Comparison of ENCODE assay signal across 16 cellular contexts in genomic region chr20:32980131-32980941, GRCh38. TPM values are rescaled to one million over a fixed set of nuclear protein-coding genes. Genes with fewer than 3 reads are reported as not detected.
A peak's percentile ranks its signal among the peaks of the same experiment; 100 is the strongest.
DNase-seq lines count a peak whose midpoint lies in the region; ATAC-seq and TF ChIP-seq lines count a peak whose summit lies in the region.
"Had no signal": no experiment of that assay in that cellular context is flagged by ENCODE, and none has a peak within 500 bp of the region (broad histone marks: within the 10 kb centered on the region; RNA-seq: fewer than 3 reads in every experiment).

No MANE protein-coding gene starts in this region.

- no peaks in the 10 kb centered on the region for H3K27me3 ChIP-seq in foreskin keratinocyte
- H3K27me3 ChIP-seq: stomach had no signal

- no peak overlapping the region for H3K4me3 ChIP-seq in retinal pigment epithelial cell (ENCODE audit: low read length)
- H3K4me3 ChIP-seq: skin epidermis, stomach had no signal

- H3K27ac ChIP-seq in foreskin keratinocyte = no peak overlapping the region
- H3K27ac ChIP-seq: 22Rv1, skin epidermis, stomach had no signal

- no peak for ATAC-seq in HG02885 (IDR thresholded peaks at IDR 0.05; ENCODE audit: poor library complexity, unreplicated experiment)
- no peak for ATAC-seq in foreskin keratinocyte
- ATAC-seq: naive thymus-derived CD8-positive, alpha-beta T cell; SK-N-SH treated with all-trans-retinoic acid at 6 μM for 48 hours had no signal

- no peaks in the 10 kb centered on the region for H3K4me1 ChIP-seq in foreskin keratinocyte

- TF ChIP-seq CTCF in retinal pigment epithelial cell (conservative IDR thresholded peaks at IDR 0.05; ENCODE audit: low read depth, low read length) (no peak), foreskin keratinocyte (conservative IDR thresholded peaks at IDR 0.05) (no peak)

- intact Hi-C loops in head of caudate nucleus (cut with DNase I) = no loop called here

- DNase-seq in DMS 273 (lab: John Stamatoyannopoulos, UW; ENCODE audit: unreplicated experiment) (peak; percentile 57), DMS 273 treated with DMSO at 0.1 percent for 48 hours (lab: John Stamatoyannopoulos, UW) (no peak), NCI-H82 (lab: John Stamatoyannopoulos, UW) (peak; percentile 97), head of caudate nucleus (peak; percentile 74 to 95 (median 88)), retinal pigment epithelial cell (ENCODE audit: low read depth) (peak; percentile 94), SKM-1 (lab: John Stamatoyannopoulos, UW; ENCODE audit: unreplicated experiment) (no peak), foreskin keratinocyte (no peak)
- DNase-seq: activated naive CD4-positive, alpha-beta T cell treated with anti-CD3 and anti-CD28 coated beads for 36 hours; stomach had no signal

RNA-seq across cellular contexts. Expression of gene SUN5, which starts 23.9 kb away (rescaled TPM):
- not detected in 2 replicates for total RNA-seq in foreskin keratinocyte
- not detected in 2 replicates for polyA plus RNA-seq in foreskin keratinocyte
- total RNA-seq: activated naive CD4-positive, alpha-beta T cell treated with anti-CD3 and anti-CD28 coated beads for 36 hours; CD8-positive, alpha-beta memory T cell; endothelial cell of umbilical vein; naive thymus-derived CD8-positive, alpha-beta T cell; stomach had no signal
- polyA plus RNA-seq: CD8-positive, alpha-beta memory T cell; endothelial cell of umbilical vein; naive thymus-derived CD8-positive, alpha-beta T cell; stomach had no signal

RNA-seq across cellular contexts. Expression of gene BPIFB2, which starts 27.2 kb away (rescaled TPM):
- total RNA-seq in foreskin keratinocyte = not detected in 2 replicates
- not detected in 2 replicates for polyA plus RNA-seq in foreskin keratinocyte
- total RNA-seq: activated naive CD4-positive, alpha-beta T cell treated with anti-CD3 and anti-CD28 coated beads for 36 hours; CD8-positive, alpha-beta memory T cell; endothelial cell of umbilical vein; naive thymus-derived CD8-positive, alpha-beta T cell; stomach had no signal
- polyA plus RNA-seq: CD8-positive, alpha-beta memory T cell; endothelial cell of umbilical vein; naive thymus-derived CD8-positive, alpha-beta T cell had no signal

RNA-seq across cellular contexts. Expression of gene BPIFB6, which starts 51.1 kb away (rescaled TPM):
- not detected in 2 replicates for total RNA-seq in foreskin keratinocyte
- not detected in 2 replicates for polyA plus RNA-seq in foreskin keratinocyte
- total RNA-seq: activated naive CD4-positive, alpha-beta T cell treated with anti-CD3 and anti-CD28 coated beads for 36 hours; CD8-positive, alpha-beta memory T cell; endothelial cell of umbilical vein; naive thymus-derived CD8-positive, alpha-beta T cell; stomach had no signal
- polyA plus RNA-seq: CD8-positive, alpha-beta memory T cell; endothelial cell of umbilical vein; naive thymus-derived CD8-positive, alpha-beta T cell; stomach had no signal

Comparison
In these comparisons a context has a peak if more than half of its experiments do, and no peak if none do; other contexts are left out.
1. DNase-seq: peak in DMS 273 (single experiment), NCI-H82 (single experiment), head of caudate nucleus (42 of 42) and retinal pigment epithelial cell (single experiment); none in DMS 273 treated with DMSO at 0.1 percent for 48 hours (single experiment), SKM-1 (single experiment) and foreskin keratinocyte (0 of 2).